Comparison of ENCODE assay signal across 12 cellular contexts in genomic region chr11:5631969-5632635, GRCh38. TPM values are rescaled to one million over a fixed set of nuclear protein-coding genes. Genes with fewer than 3 reads are reported as not detected.
DNase-seq lines count a peak whose midpoint lies in the region; ATAC-seq and TF ChIP-seq lines count a peak whose summit lies in the region.
"Had no signal": no experiment of that assay in that cellular context is flagged by ENCODE, and none has a peak within 500 bp of the region (broad histone marks: within the 10 kb centered on the region; RNA-seq: fewer than 3 reads in every experiment).

No MANE protein-coding gene starts in this region.

- H3K4me1 ChIP-seq in thyroid gland (no peaks in the 10 kb centered on the region), colonic mucosa (no peaks in the 10 kb centered on the region)
- H3K4me1 ChIP-seq: prostate gland had no signal

- peak overlapping the region; percentile 95 for H3K27ac Mint-ChIP-seq in stimulated activated naive B cell treated with anti-CD40 and anti-IgM and Interleukin-4, amounts not matched to agents 10 μg/mL and 1 μg/mL and 100 μg/mL, for 72 hours

- no peaks in the 10 kb centered on the region for H3K27me3 ChIP-seq in thyroid gland
- H3K27me3 ChIP-seq in colonic mucosa, result no peaks in the 10 kb centered on the region

- H3K4me3 ChIP-seq in thyroid gland (replicated peaks in 1 of 3) (no peak overlapping the region), colonic mucosa (no peak overlapping the region)
- H3K4me3 ChIP-seq: prostate gland, SK-N-MC had no signal

- peak; percentile 95 for ATAC-seq in HG02852 (IDR thresholded peaks at IDR 0.05; ENCODE audit: unreplicated experiment)
- ATAC-seq in stimulated activated naive B cell treated with anti-CD40 and anti-IgM and Interleukin-4, amounts not matched to agents 10 μg/mL and 1 μg/mL and 100 μg/mL, for 72 hours (replicated peaks), result peak; percentile 95

- peak overlapping the region; percentile 72 to 77 for H3K4me3 Mint-ChIP-seq in stimulated activated naive B cell treated with anti-CD40 and anti-IgM and Interleukin-4, amounts not matched to agents 10 μg/mL and 1 μg/mL and 100 μg/mL, for 72 hours

- WGBS in thyroid gland, 2 donors, result 87 to 91% methylated on average over 5 of the region's 5 CpGs

- H3K27me3 Mint-ChIP-seq in stimulated activated naive B cell treated with anti-CD40 and anti-IgM and Interleukin-4, amounts not matched to agents 10 μg/mL and 1 μg/mL and 100 μg/mL, for 72 hours, result no peaks in the 10 kb centered on the region

- DNase-seq in SIG-M5 treated with dmso at 0.1 percent for 504 hours (lab: John Stamatoyannopoulos, UW; ENCODE audit: unreplicated experiment) (peak; percentile 30), SIG-M5 (lab: John Stamatoyannopoulos, UW) (no peak), M059J (ENCODE audit: low read depth) (peak; percentile 25), thyroid gland (no peak), NCI-H2227 treated with DMSO at 0.1 percent for 48 hours (lab: John Stamatoyannopoulos, UW) (no peak), colonic mucosa (no peak)
- DNase-seq in stimulated activated naive B cell treated with anti-CD40 and anti-IgM and Interleukin-4, amounts not matched to agents 10 μg/mL and 1 μg/mL and 100 μg/mL, for 72 hours, result peak; percentile 35
- DNase-seq: NCI-H1105 had no signal

- no peak overlapping the region for H3K27ac ChIP-seq in thyroid gland
- no peak overlapping the region for H3K27ac ChIP-seq in colonic mucosa
- H3K27ac ChIP-seq: 22Rv1, prostate gland, SK-N-MC had no signal

- H3K9me3 Mint-ChIP-seq in stimulated activated naive B cell treated with anti-CD40 and anti-IgM and Interleukin-4, amounts not matched to agents 10 μg/mL and 1 μg/mL and 100 μg/mL, for 72 hours, result peaks cover 5 to 7% of the 10 kb centered on the region in 2 donors

- no peak overlapping the region for H3K9ac ChIP-seq in colonic mucosa (ENCODE audit: low read depth in 2 of 2, low read length in 2 of 2)

- H3K36me3 Mint-ChIP-seq in stimulated activated naive B cell treated with anti-CD40 and anti-IgM and Interleukin-4, amounts not matched to agents 10 μg/mL and 1 μg/mL and 100 μg/mL, for 72 hours, result peaks cover 31 to 39% of the 10 kb centered on the region in 2 donors

- TF ChIP-seq CTCF in thyroid gland (IDR thresholded peaks at IDR 0.05) (no peak), colonic mucosa (IDR thresholded peaks at IDR 0.05) (no peak)

- intact Hi-C loops in thyroid gland (cut with DNase I) (no loop called here), colonic mucosa (cut with DNase I) (no loop called here)

- H3K9me3 ChIP-seq in thyroid gland (no peaks in the 10 kb centered on the region), colonic mucosa (no peaks in the 10 kb centered on the region)
- H3K9me3 ChIP-seq: prostate gland had no signal

- no peak for TF ChIP-seq POLR2A in thyroid gland (IDR thresholded peaks at IDR 0.05)

- H3K4me1 Mint-ChIP-seq in stimulated activated naive B cell treated with anti-CD40 and anti-IgM and Interleukin-4, amounts not matched to agents 10 μg/mL and 1 μg/mL and 100 μg/mL, for 72 hours, result peaks cover 30 to 59% of the 10 kb centered on the region in 2 donors

- H3K36me3 ChIP-seq in thyroid gland (peaks cover 8% of the 10 kb centered on the region in 2 donors), colonic mucosa (no peaks in the 10 kb centered on the region)
- H3K36me3 ChIP-seq: prostate gland had no signal

RNA-seq across cellular contexts. Expression of gene TRIM34, which starts 7.3 kb away (rescaled TPM):
- 13.2 and 22.2 TPM in 2 replicates for total RNA-seq in M059J (2014; rRNA removed; shearing (Covaris generic))
- total RNA-seq in thyroid gland (10 to 100 TPM in 1 of 4 donors, 1 to 10 TPM in 3; 7.0 to 11.1 (median 7.6) TPM), colonic mucosa (1 to 10 TPM; 6.2 to 7.8 TPM)

RNA-seq across cellular contexts. Expression of gene TRIM6, which starts 35.7 kb away (rescaled TPM):
- total RNA-seq in M059J (2014; rRNA removed; shearing (Covaris generic)), result 9.6 and 24.7 TPM in 2 replicates
- total RNA-seq in thyroid gland (1 to 10 TPM; 7.1 to 9.6 (median 9.2) TPM), colonic mucosa (under 1 TPM; 0.35 to 0.82 TPM)

RNA-seq across cellular contexts. Expression of gene OR52B6, which starts 51.4 kb away (rescaled TPM):
- total RNA-seq in M059J (2014; rRNA removed; shearing (Covaris generic)), result not detected in 2 replicates
- total RNA-seq in thyroid gland (not detected), colonic mucosa (not detected)
- total RNA-seq: prostate gland had no signal

RNA-seq across cellular contexts. Expression of gene TRIM5, which starts 52.8 kb away (rescaled TPM):
- 71.1 and 92.8 TPM in 2 replicates for total RNA-seq in M059J (2014; rRNA removed; shearing (Covaris generic))
- total RNA-seq in thyroid gland (10 to 100 TPM; 20.8 to 61.5 (median 43.3) TPM), colonic mucosa (10 to 100 TPM; 21.4 to 23.3 TPM)

RNA-seq across cellular contexts. Expression of gene TRIM22, which starts 57.5 kb away (rescaled TPM):
- total RNA-seq in M059J (2014; rRNA removed; shearing (Covaris generic)), result 101 and 128 TPM in 2 replicates
- 10 to 100 TPM; 20.1 to 45.0 (median 28.1) TPM for total RNA-seq in thyroid gland
- total RNA-seq in colonic mucosa, result 10 to 100 TPM; 16.6 to 17.7 TPM

Comparison
In these comparisons a context has a peak if more than half of its experiments do, and no peak if none do; other contexts are left out.
1. DNase-seq: peak in SIG-M5 treated with dmso at 0.1 percent for 504 hours (single experiment), M059J (single experiment) and stimulated activated naive B cell treated with anti-CD40 and anti-IgM and Interleukin-4, amounts not matched to agents 10 μg/mL and 1 μg/mL and 100 μg/mL, for 72 hours (single experiment); none in SIG-M5 (single experiment), thyroid gland (0 of 2), NCI-H2227 treated with DMSO at 0.1 percent for 48 hours (single experiment) and colonic mucosa (single experiment).